ENCODE assay signal across 26 cellular contexts in the genomic region with DNA sequence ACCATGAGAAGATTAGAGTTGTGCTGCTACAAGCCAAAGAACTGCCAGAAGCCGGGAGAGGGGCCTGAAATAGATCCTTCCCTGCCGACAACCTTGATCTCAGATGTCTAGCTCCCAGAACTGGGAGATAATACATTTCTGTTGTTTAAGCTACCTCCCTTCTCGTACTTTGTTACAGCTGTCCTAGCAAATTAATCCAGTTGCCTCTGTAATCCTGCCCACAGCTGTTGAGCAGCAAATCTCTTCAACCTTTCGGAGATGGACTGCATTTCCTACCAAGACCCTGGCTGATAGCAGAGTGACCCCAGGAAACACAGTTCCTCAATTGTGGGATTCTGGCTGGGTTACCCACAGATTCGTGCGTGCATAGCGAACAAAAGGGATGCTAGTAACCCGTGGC. TPM values are rescaled to one million over a fixed set of nuclear protein-coding genes. Genes with fewer than 3 reads are reported as not detected.
DNase-seq lines count a peak whose midpoint lies in the region; ATAC-seq, FAIRE-seq and TF ChIP-seq lines count a peak whose summit lies in the region.
"Had no signal": no experiment of that assay in that cellular context is flagged by ENCODE, and none has a peak within 500 bp of the region (broad histone marks: within the 10 kb centered on the region; RNA-seq: fewer than 3 reads in every experiment).

No MANE protein-coding gene starts in this region.

- BruUV-seq in HepG2 (replicated peaks; lab: Mats Ljungman, UMichigan) (no TSS peak), GM12878 (replicated peaks; lab: Mats Ljungman, UMichigan) (no TSS peak)

- H3K36me3 Mint-ChIP-seq in nephron (ENCODE audit: low read depth) = no peaks in the 10 kb centered on the region
- H3K36me3 Mint-ChIP-seq: CD4-positive, alpha-beta memory T cell had no signal

- DNase-seq in HepG2 (ENCODE audit: low spot score) (no peak), right lobe of liver (no peak), GM12878 (ENCODE audit: low read depth, low spot score) (no peak), superior temporal gyrus (ENCODE audit: extremely low spot score) (peak; percentile 6), COLO668 (lab: John Stamatoyannopoulos, UW; ENCODE audit: unreplicated experiment) (no peak)
- no peak for DNase-seq in stimulated activated CD4-positive, alpha-beta T cell treated with anti-CD3 and anti-CD28 coated beads, Interleukin-4, amount 100 ng/mL, for 24 hours
- DNase-seq: Calu3; CD4-positive, alpha-beta memory T cell; DMS53; EL; HCEC 1CT; Kasumi-1; MG63; NCI-H1092; NCI-H1436 treated with DMSO at 0.1 percent for 48 hours; NCI-H2081; NCI-H2171 treated with DMSO at 0.1 percent for 48 hours; NCI-H446; SIG-M5 had no signal

- peak overlapping the region; percentile 81 to 86 (median 81) for H3K27ac Mint-ChIP-seq in nephron

- no peaks in the 10 kb centered on the region for H3K27me3 Mint-ChIP-seq in nephron (ENCODE audit: low read depth)
- H3K27me3 Mint-ChIP-seq: CD4-positive, alpha-beta memory T cell had no signal

- no peak for TF ChIP-seq CTCF in HepG2 (CRISPR knock-in tag; IDR thresholded peaks at IDR 0.05)
- no peak for TF ChIP-seq CTCF in right lobe of liver (IDR thresholded peaks at IDR 0.05)
- no peak for TF ChIP-seq CTCF in GM12878 (IDR thresholded peaks at IDR 0.05 in 2 of 3, conservative IDR thresholded peaks at IDR 0.05 in 1 of 3; ENCODE audit: control insufficient read depth in 2 of 3, extremely low read depth in 1 of 3, insufficient read depth in 1 of 3, low read depth in 3 of 3, low read length in 3 of 3)
- TF ChIP-seq CTCF in nephron (IDR thresholded peaks at IDR 0.05; ENCODE audit: unreplicated experiment in 3 of 3) = no peak

- CTCF ChIA-PET in HepG2 (lab: Yijun Ruan, JAX; ENCODE audit: low intra/inter-chr PET ratio, low total read pairs) (interaction anchor here (3.0 to 5.8 kb wide), 2 partner anchors 116 to 141 kb away, joined by 53 to 93 read pairs; no protein-coding TSS in a partner anchor), GM12878 (lab: Yijun Ruan, JAX) (interaction anchor here (1.2 to 4.4 kb wide), 4 partner anchors 111 to 141 kb away, joined by 5 to 46 read pairs (median 10); no protein-coding TSS in a partner anchor)

- peak overlapping the region in 2 of 3 experiments; percentile 76 to 79 for H3K4me3 Mint-ChIP-seq in nephron

- FAIRE-seq in HepG2 (lab: Jason Lieb, UNC) (no peak), GM12878 (lab: Jason Lieb, UNC) (no peak)
- FAIRE-seq: GM12892, GM18507 had no signal

- intact Hi-C loops in HepG2 (cut with micrococcal nuclease; ENCODE audit: unreplicated experiment) = loop anchor here (2.0 kb wide), 1 partner anchor 51 kb away; no protein-coding TSS in a partner anchor
- intact Hi-C loops in right lobe of liver (cut with DNase I) = no loop called here
- intact Hi-C loops in GM12878 (cut with micrococcal nuclease; ENCODE audit: unreplicated experiment) = loop anchor here (2.0 to 5.0 kb wide), 2 partner anchors 65 to 547 kb away; no protein-coding TSS in a partner anchor

- peak overlapping the region; percentile 16; the same call in 1 of the 2 replicates for H3K4me2 ChIP-seq in HepG2 (ENCODE audit: low read depth, low read length)
- H3K4me2 ChIP-seq in GM12878 (ENCODE audit: control insufficient read depth, insufficient read depth) = no peak overlapping the region
- H3K4me2 ChIP-seq: BLaER1 had no signal

- POLR2A ChIA-PET in HepG2 (lab: Yijun Ruan, JAX) = interaction anchor here (0.6 to 5.1 kb wide), 5 partner anchors 52 to 151 kb away, joined by 4 to 41 read pairs (median 4); partner anchors contain the start of gene RPL31
- POLR2A ChIA-PET in GM12878 (lab: Charles Lee) = no interaction called here

- RAD21 ChIA-PET in GM12878 (lab: Charles Lee; ENCODE audit: unreplicated experiment) = interaction anchor here (1.1 to 4.2 kb wide), 2 partner anchors 13 to 118 kb away, joined by 6 to 29 read pairs; no protein-coding TSS in a partner anchor

- WGBS in HepG2 (ENCODE audit: low lambda C conversion rate) = 57% methylated on average over 8 of the region's 8 CpGs
- 47% methylated on average over 6 of the region's 8 CpGs for whole genome bisulfite sequencing in right lobe of liver (ENCODE audit: insufficient coverage, low coverage, low lambda C conversion rate, missing lambda C conversion rate)
- 49% methylated on average over 8 of the region's 8 CpGs for WGBS in GM12878 (ENCODE audit: insufficient coverage, insufficient replicate concordance, low lambda C conversion rate, missing lambda C conversion rate)

- no peak overlapping the region for H3K27ac ChIP-seq in HepG2 (ENCODE audit: extremely low read length, insufficient read depth, low read length)
- H3K27ac ChIP-seq in right lobe of liver = no peak overlapping the region
- H3K27ac ChIP-seq in GM12878 (ENCODE audit: control insufficient read depth, insufficient read depth) = no peak overlapping the region
- H3K27ac ChIP-seq: BLaER1, HL-60 had no signal

- TF ChIP-seq EP300 in HepG2 (IDR thresholded peaks at IDR 0.05; ENCODE audit: low read depth in 2 of 2, low read length in 2 of 2) (no peak), HepG2 (CRISPR knock-in tag; IDR thresholded peaks at IDR 0.05; ENCODE audit: borderline replicate concordance) (no peak), GM12878 (IDR thresholded peaks at IDR 0.05; ENCODE audit: borderline replicate concordance in 1 of 2, control insufficient read depth in 1 of 2, low read depth in 2 of 2, low read length in 2 of 2) (no peak)

- H3K9me3 Mint-ChIP-seq in nephron = no peaks in the 10 kb centered on the region
- H3K9me3 Mint-ChIP-seq: CD4-positive, alpha-beta memory T cell; IgD-negative memory B cell had no signal

- no peak for TF ChIP-seq POLR2A in HepG2 (IDR thresholded peaks at IDR 0.05; ENCODE audit: insufficient read depth in 1 of 2, low read depth in 2 of 2, low read length in 2 of 2)
- TF ChIP-seq POLR2A in right lobe of liver (IDR thresholded peaks at IDR 0.05) = no peak
- no peak for TF ChIP-seq POLR2A in GM12878 (IDR thresholded peaks at IDR 0.05; ENCODE audit: low read depth, low read length)

- H4K20me1 ChIP-seq in HepG2 (ENCODE audit: insufficient read depth, low read length) (peaks cover 8% of the 10 kb centered on the region; the same call in 1 of the 2 replicates), GM12878 (ENCODE audit: control insufficient read depth, insufficient read depth) (no peaks in the 10 kb centered on the region)

- no peak overlapping the region for H2AFZ ChIP-seq in HepG2 (ENCODE audit: low read length)
- H2AFZ ChIP-seq in GM12878 (ENCODE audit: control insufficient read depth, low read depth, low read length) = no peak overlapping the region

- no peak for TF ChIP-seq RAD21 in HepG2 (CRISPR knock-in tag; IDR thresholded peaks at IDR 0.05)
- TF ChIP-seq RAD21 in GM12878 (IDR thresholded peaks at IDR 0.05; ENCODE audit: insufficient read depth, low read depth, low read length) = no peak

- peaks cover 20% of the 10 kb centered on the region for H3K79me2 ChIP-seq in HepG2 (ENCODE audit: insufficient read depth, low read length)
- peaks cover 2% of the 10 kb centered on the region; the same call in 1 of the 2 replicates for H3K79me2 ChIP-seq in GM12878 (ENCODE audit: control insufficient read depth, insufficient read depth, low read length)

- no peaks in the 10 kb centered on the region; a peak in 1 of 5 replicates for H3K27me3 ChIP-seq in HepG2 (ENCODE audit: control insufficient read depth in 1 of 2, insufficient read depth in 2 of 2, low read length in 2 of 2)
- H3K27me3 ChIP-seq in right lobe of liver = no peaks in the 10 kb centered on the region
- peaks cover 0 to 3% of the 10 kb centered on the region in 2 experiments; a peak in 2 of 4 replicates for H3K27me3 ChIP-seq in GM12878 (replicated peaks in 1 of 2; ENCODE audit: control insufficient read depth in 2 of 2, insufficient read depth in 2 of 2, low read length in 1 of 2)
- H3K27me3 ChIP-seq: MG63 had no signal

- peaks cover 54% of the 10 kb centered on the region for H3K4me1 Mint-ChIP-seq in nephron

- SMC1A ChIA-PET in GM12878 (lab: Charles Lee; ENCODE audit: uncharacterized antibody, unreplicated experiment) = interaction anchor here (0.7 to 6.5 kb wide), 3 partner anchors 10 to 147 kb away, joined by 3 to 29 read pairs (median 3); no protein-coding TSS in a partner anchor

- ATAC-seq in HepG2 = no peak
- ATAC-seq in right lobe of liver = no peak
- no peak for ATAC-seq in GM12878
- ATAC-seq in GM18909 (IDR thresholded peaks at IDR 0.05; ENCODE audit: poor library complexity, unreplicated experiment) = no peak

- in situ Hi-C loops in HepG2 (cut with HindIII; ENCODE audit: extremely low pct_ligation_motif_present, low pct_unique_long_range_greater_than_20kb) = loop anchor here (5.0 to 25.0 kb wide), 2 partner anchors 117 to 567 kb away; no protein-coding TSS in a partner anchor
- in situ Hi-C loops in GM12878 (cut with MboI) = loop anchor here (5.0 to 10.0 kb wide), 2 partner anchors 112 to 539 kb away; no protein-coding TSS in a partner anchor

- H3K9me3 ChIP-seq in HepG2 (ENCODE audit: low read length) (no peaks in the 10 kb centered on the region), right lobe of liver (peaks cover 0 to 1% (median 0%) of the 10 kb centered on the region in 4 donors), GM12878 (replicated peaks; ENCODE audit: control insufficient read depth, insufficient read depth, low read length) (no peaks in the 10 kb centered on the region)
- H3K9me3 ChIP-seq: BLaER1, MG63 had no signal

- H3K4me1 ChIP-seq in HepG2 (ENCODE audit: insufficient read depth, low read length) (peaks cover 36% of the 10 kb centered on the region), right lobe of liver (peaks cover 0 to 20% (median 6%) of the 10 kb centered on the region in 4 donors), GM12878 (ENCODE audit: control insufficient read depth, insufficient read depth, low read length) (peaks cover 10% of the 10 kb centered on the region)

- no peaks in the 10 kb centered on the region for H3K36me3 ChIP-seq in HepG2 (replicated peaks in 1 of 2; ENCODE audit: control insufficient read depth in 1 of 2, insufficient read depth in 2 of 2, low read length in 2 of 2)
- H3K36me3 ChIP-seq in right lobe of liver = no peaks in the 10 kb centered on the region
- no peaks in the 10 kb centered on the region for H3K36me3 ChIP-seq in GM12878 (ENCODE audit: control insufficient read depth in 2 of 2, insufficient read depth in 2 of 2, low read length in 1 of 2)
- H3K36me3 ChIP-seq: BLaER1, MG63 had no signal

- H3K4me3 ChIP-seq in HepG2 (replicated peaks in 1 of 3; ENCODE audit: insufficient read depth in 1 of 3, low read depth in 2 of 3, low read length in 3 of 3) (no peak overlapping the region), right lobe of liver (no peak overlapping the region), GM12878 (no peak overlapping the region)
- H3K4me3 ChIP-seq: BLaER1, MG63 had no signal

- H3K9ac ChIP-seq in HepG2 (ENCODE audit: insufficient read depth, low read depth, low read length) (no peak overlapping the region), GM12878 (ENCODE audit: control insufficient read depth, insufficient read depth, low read length) (no peak overlapping the region)
- H3K9ac ChIP-seq: BLaER1 had no signal

RNA-seq across cellular contexts. Expression of gene TBC1D8, which starts 2.6 kb away (rescaled TPM):
- total RNA-seq in HepG2 (2016; rRNA removed; fragmentation: Illumina TruSeq; extraction: Trizol) = 24.6 and 45.1 TPM in 2 replicates
- 19.7 and 20.1 TPM in 2 replicates for total RNA-seq in HepG2 (2016; cell fraction: cytosol; rRNA removed; fragmentation: Illumina TruSeq; extraction: Trizol; ENCODE audit: low read depth)
- 24.0 and 41.1 TPM in 2 replicates for total RNA-seq in HepG2 (2016; cell fraction: insoluble cytoplasmic fraction; rRNA removed; fragmentation: Illumina TruSeq; extraction: Trizol)
- 25.6 and 27.6 TPM in 2 replicates for total RNA-seq in HepG2 (2016; cell fraction: membrane; rRNA removed; fragmentation: Illumina TruSeq; extraction: Trizol)
- total RNA-seq in HepG2 (2016; cell fraction: nucleus; rRNA removed; fragmentation: Illumina TruSeq; extraction: Trizol) = 65.7 and 82.2 TPM in 2 replicates
- polyA plus RNA-seq in HepG2 (2011; rRNA removed) = 95.4 and 109 TPM in 2 replicates
- polyA plus RNA-seq in HepG2 (2011; cell fraction: cytosol; rRNA removed) = 29.9 and 31.1 TPM in 2 replicates
- 436 and 543 TPM in 2 replicates for polyA plus RNA-seq in HepG2 (2011; cell fraction: nucleus; rRNA removed)
- polyA plus RNA-seq in HepG2 (2012) = 48.7 and 51.7 TPM in 2 replicates
- polyA plus RNA-seq in HepG2 (2016; cell fraction: cytosol; fragmentation: Illumina TruSeq; extraction: Trizol; ENCODE audit: low read depth) = 3.0 and 3.1 TPM in 2 replicates
- 19.9 and 22.5 TPM in 2 replicates for polyA plus RNA-seq in HepG2 (2016; cell fraction: insoluble cytoplasmic fraction; fragmentation: Illumina TruSeq; extraction: Trizol; ENCODE audit: low read depth)
- 8.5 and 9.7 TPM in 2 replicates for polyA plus RNA-seq in HepG2 (2016; cell fraction: membrane; fragmentation: Illumina TruSeq; extraction: Trizol; ENCODE audit: low read depth)
- 164 and 165 TPM in 2 replicates for polyA plus RNA-seq in HepG2 (2016; cell fraction: nucleus; fragmentation: Illumina TruSeq; extraction: Trizol; ENCODE audit: insufficient read depth, low read depth)
- 49.0 and 185 TPM in 2 replicates for polyA minus RNA-seq in HepG2 (2011; rRNA and poly(A)+ RNA removed; ENCODE audit: low replicate concordance)
- polyA minus RNA-seq in HepG2 (2011; cell fraction: cytosol; rRNA and poly(A)+ RNA removed) = 17.5 and 18.1 TPM in 2 replicates
- 201 and 233 TPM in 2 replicates for polyA minus RNA-seq in HepG2 (2011; cell fraction: nucleus; rRNA and poly(A)+ RNA removed)
- 10 to 100 TPM; 17.3 to 31.2 (median 21.5) TPM for total RNA-seq in right lobe of liver
- total RNA-seq in GM12878 (2013; cell fraction: nucleolus; rRNA removed) = 7.1 and 9.3 TPM in 2 replicates
- 4.8 and 5.6 TPM in 2 replicates for total RNA-seq in GM12878 (2014; rRNA removed)
- total RNA-seq in GM12878 (2014; rRNA removed; fragmentation: Illumina TruSeq; extraction: Trizol) = 3.9 and 4.9 TPM in 2 replicates
- total RNA-seq in GM12878 (2021) = 4.4 and 4.9 TPM in 2 replicates
- polyA plus RNA-seq in GM12878 (2011; ENCODE audit: low read depth) = 2.8 TPM
- 1.2 TPM in 2 replicates for polyA plus RNA-seq in GM12878 (2011; rRNA removed)
- 0.67 and 0.90 TPM in 2 replicates for polyA plus RNA-seq in GM12878 (2011; cell fraction: cytosol; rRNA removed)
- 2.5 and 3.7 TPM in 2 replicates for polyA plus RNA-seq in GM12878 (2011; cell fraction: nucleus; rRNA removed)
- 5.1 and 6.0 TPM in 2 replicates for polyA plus RNA-seq in GM12878 (2012)
- 4.0 and 4.8 TPM in 2 replicates for polyA plus RNA-seq in GM12878 (2014; fragmentation: Illumina TruSeq; extraction: Trizol)
- polyA plus RNA-seq in GM12878 (2014; fragmentation: Nextera tagmentation; extraction: Ambion mirVana) = 1 to 10 TPM in 1 of 2 experiments, under 1 TPM in 1; 0.80 to 1.5 TPM
- polyA plus RNA-seq in GM12878 (2014; rRNA removed) = 4.8 and 5.5 TPM in 2 replicates
- polyA plus RNA-seq in GM12878 (2016; fragmentation: Nextera tagmentation; extraction: Ambion mirVana) = 1 to 10 TPM; 4.0 to 4.7 TPM
- 2.8 and 4.8 TPM in 2 replicates for polyA minus RNA-seq in GM12878 (2011; rRNA and poly(A)+ RNA removed)
- polyA minus RNA-seq in GM12878 (2011; cell fraction: cytosol; rRNA and poly(A)+ RNA removed) = 0.21 and 0.40 TPM in 2 replicates
- 1.2 and 2.0 TPM in 2 replicates for polyA minus RNA-seq in GM12878 (2011; cell fraction: nucleus; rRNA and poly(A)+ RNA removed)

Comparison
In these comparisons a context has a peak if more than half of its experiments do, and no peak if none do; other contexts are left out.
1. intact Hi-C loops: an anchor here in HepG2 (2.0 kb wide) and GM12878 (2.0 to 5.0 kb wide); none called in right lobe of liver.